8 cellular contexts compared by ENCODE assay signal in the genomic region with DNA sequence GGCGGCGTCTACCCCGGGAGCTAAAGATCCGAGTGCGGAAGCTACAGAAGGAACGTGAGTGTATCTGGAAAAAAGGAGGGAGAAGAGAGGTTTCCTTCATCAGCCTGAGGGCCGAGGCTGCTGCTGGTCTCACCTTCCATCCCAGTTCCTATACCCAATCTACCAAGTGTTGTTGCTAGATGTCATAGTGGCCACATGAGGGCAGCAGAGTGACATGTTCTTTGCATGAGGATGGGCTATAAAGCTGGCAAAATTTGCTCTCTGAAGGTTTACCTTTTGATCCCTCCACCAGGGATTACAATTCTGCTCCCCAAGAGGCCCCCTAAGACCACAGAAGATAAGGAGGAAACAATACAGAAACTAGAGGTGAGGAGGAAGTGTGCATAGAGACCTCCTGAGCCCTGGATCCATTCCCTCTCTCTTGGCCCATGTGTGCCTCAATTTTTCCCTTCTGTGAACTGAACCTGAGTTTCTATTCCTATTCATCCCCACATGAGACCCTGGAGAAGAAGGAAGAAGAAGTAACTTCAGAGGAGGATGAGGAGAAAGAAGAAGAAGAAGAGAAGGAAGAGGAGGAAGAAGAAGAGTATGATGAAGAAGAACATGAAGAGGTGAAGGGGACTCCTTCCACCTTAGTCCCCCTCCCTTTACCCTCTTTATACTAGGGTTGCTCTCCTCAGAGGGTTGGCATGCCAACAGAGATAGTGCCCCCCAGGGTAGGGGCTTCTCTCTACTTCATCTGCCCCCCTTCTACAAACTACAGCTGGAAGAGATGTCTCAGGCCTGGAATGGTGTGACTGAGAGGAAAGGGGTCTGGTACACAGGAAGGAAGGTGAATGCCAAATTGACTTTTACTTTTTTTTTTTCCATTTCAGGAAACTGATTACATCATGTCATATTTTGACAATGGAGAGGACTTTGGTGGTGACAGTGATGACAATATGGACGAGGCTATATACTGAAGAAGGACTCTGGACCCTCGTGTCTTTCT. TPM values are rescaled to one million over a fixed set of nuclear protein-coding genes. Genes with fewer than 3 reads are reported as not detected.
DNase-seq lines count a peak whose midpoint lies in the region; ATAC-seq and TF ChIP-seq lines count a peak whose summit lies in the region.

No MANE protein-coding gene starts in this region.

- H3K27me3 Mint-ChIP-seq in CD4-positive, alpha-beta T cell, result no peaks in the 10 kb centered on the region

- H3K27me3 ChIP-seq in CD4-positive, alpha-beta T cell (ENCODE audit: control insufficient read depth, insufficient read depth, low read length), result no peaks in the 10 kb centered on the region
- H3K27me3 ChIP-seq in colonic mucosa, result no peaks in the 10 kb centered on the region

- H3K27ac ChIP-seq in CD4-positive, alpha-beta T cell (ENCODE audit: low read depth, low read length), result peak overlapping the region; percentile 94
- peak overlapping the region; percentile 99 for H3K27ac ChIP-seq in colonic mucosa

- no peaks in the 10 kb centered on the region for H3K9me3 Mint-ChIP-seq in CD4-positive, alpha-beta T cell

- no peaks in the 10 kb centered on the region for H3K9me3 ChIP-seq in CD4-positive, alpha-beta T cell (ENCODE audit: control insufficient read depth, low read length)
- no peaks in the 10 kb centered on the region for H3K9me3 ChIP-seq in colonic mucosa

- CTCF ChIA-PET in CD4-positive, alpha-beta T cell (lab: Charles Lee), result interaction anchor here (0.6 to 9.4 kb wide), 26 partner anchors 8 to 132 kb away, joined by 3 to 151 read pairs (median 6); a partner anchor contains a TSS

- H3K4me1 ChIP-seq in colonic mucosa, result peaks cover 25% of the 10 kb centered on the region

- H3K4me1 Mint-ChIP-seq in CD4-positive, alpha-beta T cell (ENCODE audit: low read depth), result peaks cover 12% of the 10 kb centered on the region

- POLR2A ChIA-PET in CD4-positive, alpha-beta T cell (lab: Charles Lee), result interaction anchor here (1.0 to 6.6 kb wide), 12 partner anchors 14 to 132 kb away, joined by 3 to 625 read pairs (median 7); a partner anchor contains a TSS

- peak; percentile 59 to 73 (median 66) for DNase-seq in CD4-positive, alpha-beta T cell
- DNase-seq in NCI-H460 (ENCODE audit: extremely low read depth, low read depth), result peak; percentile 92
- peak; percentile 61 for DNase-seq in activated CD4-positive, alpha-beta T cell treated with anti-CD3 and anti-CD28 coated beads for 1 hour
- DNase-seq in colonic mucosa, result peak; percentile 76
- peak; percentile 78 to 90 for DNase-seq in left colon
- peak; percentile 57 for DNase-seq in stimulated activated CD4-positive, alpha-beta T cell treated with anti-CD3 and anti-CD28 coated beads, Interleukin-2, amount 100 ng/mL, for 4 hours (ENCODE audit: low read depth)

- H3K4me3 ChIP-seq in colonic mucosa, result no peak overlapping the region

- H3K36me3 Mint-ChIP-seq in CD4-positive, alpha-beta T cell (ENCODE audit: low read depth), result peaks cover 11% of the 10 kb centered on the region

- no peak overlapping the region for H3K4me3 Mint-ChIP-seq in CD4-positive, alpha-beta T cell

- intact Hi-C loops in CD4-positive, alpha-beta T cell (cut with DNase I, micrococcal nuclease), result loop anchor here (1.0 kb wide), 4 partner anchors 30 to 132 kb away; a partner anchor contains a TSS
- intact Hi-C loops in colonic mucosa (cut with DNase I), result loop anchor here (2.0 kb wide), 1 partner anchor 27 kb away; no protein-coding TSS in a partner anchor
- intact Hi-C loops in left colon (cut with DNase I, micrococcal nuclease), result loop anchor here in 1 of 2 donors (5.0 kb wide), 1 partner anchor 35 kb away; no protein-coding TSS in a partner anchor

- peak; percentile 83 for TF ChIP-seq CTCF in CD4-positive, alpha-beta T cell (IDR thresholded peaks at IDR 0.05)
- TF ChIP-seq CTCF in colonic mucosa (IDR thresholded peaks at IDR 0.05), result peak; percentile 70

- H3K36me3 ChIP-seq in colonic mucosa, result no peaks in the 10 kb centered on the region

- no peak overlapping the region for H3K27ac Mint-ChIP-seq in CD4-positive, alpha-beta T cell

- peak; percentile 48 for ATAC-seq in CD4-positive, alpha-beta T cell (ENCODE audit: poor library complexity)
- ATAC-seq in HG02798 (IDR thresholded peaks at IDR 0.05; ENCODE audit: poor library complexity, unreplicated experiment) (peak; percentile 16), left colon (peak; percentile 41), HG02610 (IDR thresholded peaks at IDR 0.05; ENCODE audit: unreplicated experiment) (no peak)

- H3K9ac ChIP-seq in colonic mucosa (ENCODE audit: low read depth in 2 of 2, low read length in 2 of 2), result peak overlapping the region; percentile 65 to 91

RNA-seq across cellular contexts. Expression of a gene that starts 13.3 kb away (rescaled TPM):
- total RNA-seq in CD4-positive, alpha-beta T cell, result 10 to 100 TPM; 17.2 to 17.8 TPM
- total RNA-seq in NCI-H460 (2014; rRNA removed; shearing (Covaris generic)), result 28.7 and 36.2 TPM in 2 replicates
- 19.8 and 21.5 TPM in 2 replicates for polyA plus RNA-seq in NCI-H460 (2014; cell fraction: nucleus; rRNA removed)
- total RNA-seq in colonic mucosa (10 to 100 TPM; 12.6 to 16.1 TPM), left colon (10 to 100 TPM; 13.6 to 17.0 TPM)

RNA-seq across cellular contexts. Expression of a gene that starts 13.4 kb away (rescaled TPM):
- total RNA-seq in CD4-positive, alpha-beta T cell, result under 1 TPM; 0.42 to 0.47 TPM
- 1.2 and 1.6 TPM in 2 replicates for total RNA-seq in NCI-H460 (2014; rRNA removed; shearing (Covaris generic))
- 0.88 and 2.8 TPM in 2 replicates for polyA plus RNA-seq in NCI-H460 (2014; cell fraction: nucleus; rRNA removed)
- total RNA-seq in colonic mucosa (under 1 TPM; 0.21 to 0.44 TPM), left colon (under 1 TPM; 0.27 to 0.42 TPM)

RNA-seq across cellular contexts. Expression of a gene that starts 18.6 kb away (rescaled TPM):
- total RNA-seq in CD4-positive, alpha-beta T cell, result 1,000 to 10,000 TPM; 1,317 to 1,358 TPM
- total RNA-seq in NCI-H460 (2014; rRNA removed; shearing (Covaris generic)), result 611 and 616 TPM in 2 replicates
- 91.1 and 103 TPM in 2 replicates for polyA plus RNA-seq in NCI-H460 (2014; cell fraction: nucleus; rRNA removed)
- 100 to 1,000 TPM; 302 to 496 TPM for total RNA-seq in colonic mucosa
- 100 to 1,000 TPM; 550 to 720 TPM for total RNA-seq in left colon

RNA-seq across cellular contexts. Expression of a gene that starts 20.0 kb away (rescaled TPM):
- total RNA-seq in CD4-positive, alpha-beta T cell, result 10 to 100 TPM; 21.4 to 21.5 TPM
- total RNA-seq in NCI-H460 (2014; rRNA removed; shearing (Covaris generic)), result 48.1 and 51.0 TPM in 2 replicates
- polyA plus RNA-seq in NCI-H460 (2014; cell fraction: nucleus; rRNA removed), result 16.6 and 19.5 TPM in 2 replicates
- total RNA-seq in colonic mucosa (1 to 10 TPM; 4.7 to 8.6 TPM), left colon (1 to 10 TPM; 4.2 to 9.0 TPM)

RNA-seq across cellular contexts. Expression of a gene that starts 43.8 kb away (rescaled TPM):
- total RNA-seq in CD4-positive, alpha-beta T cell, result not detected
- total RNA-seq in NCI-H460 (2014; rRNA removed; shearing (Covaris generic)), result not detected in 2 replicates
- polyA plus RNA-seq in NCI-H460 (2014; cell fraction: nucleus; rRNA removed), result not detected in 2 replicates
- total RNA-seq in colonic mucosa (not detected), left colon (not detected)
